Comparison of ENCODE assay signal across 12 cellular contexts in genomic region chr2:205499006-205499405, GRCh38.
DNase-seq lines count a peak whose midpoint lies in the region; ATAC-seq lines count a peak whose summit lies in the region.
"Had no signal": no experiment of that assay in that cellular context is flagged by ENCODE, and none has a peak within 500 bp of the region (broad histone marks: within the 10 kb centered on the region; RNA-seq: fewer than 3 reads in every experiment).

No MANE protein-coding gene starts in this region.

- DNase-seq in DMS79 treated with DMSO at 0.1 percent for 48 hours (lab: John Stamatoyannopoulos, UW) (peak; percentile 91), DMS79 (lab: John Stamatoyannopoulos, UW) (no peak), left colon (no peak)
- DNase-seq: AML-193; Caco-2; Calu3; CD4-positive, alpha-beta T cell; CD8-positive, alpha-beta T cell; GF-D8 had no signal

- ATAC-seq in left colon, result peak; percentile 83
- no peak for ATAC-seq in HG03097 (IDR thresholded peaks at IDR 0.05; ENCODE audit: low FRiP score, unreplicated experiment)
- no peak for ATAC-seq in GM18873 (IDR thresholded peaks at IDR 0.05; ENCODE audit: low FRiP score, unreplicated experiment)
- ATAC-seq: A549; CD8-positive, alpha-beta T cell had no signal

- intact Hi-C loops in left colon (cut with DNase I, micrococcal nuclease), result no loop called here
